In genomic region chr6:75633045-75633444, GRCh38 we compare ENCODE assay signal across 25 cellular contexts. TPM values are rescaled to one million over a fixed set of nuclear protein-coding genes. Genes with fewer than 3 reads are reported as not detected.
DNase-seq lines count a peak whose midpoint lies in the region; ATAC-seq, FAIRE-seq and TF ChIP-seq lines count a peak whose summit lies in the region.
"Had no signal": no experiment of that assay in that cellular context is flagged by ENCODE, and none has a peak within 500 bp of the region (broad histone marks: within the 10 kb centered on the region; RNA-seq: fewer than 3 reads in every experiment).

No MANE protein-coding gene starts in this region.

- no peaks in the 10 kb centered on the region for H3K9me3 Mint-ChIP-seq in CD8-positive, alpha-beta memory T cell
- H3K9me3 Mint-ChIP-seq in astrocyte (ENCODE audit: unreplicated experiment) = no peaks in the 10 kb centered on the region
- H3K9me3 Mint-ChIP-seq in activated T-helper 1 cell treated with anti-CD3 and anti-CD28 coated beads, Interleukin-12 subunit alpha, Interleukin-12 subunit beta, Interleukin-2, Interleukin-4 antibody, amounts not matched to agents 30 ng/mL and 10 ng/mL and 1 ng/mL, durations not matched to agents 14 hours and 24 hours and 36 hours = no peaks in the 10 kb centered on the region

- H2AFZ ChIP-seq in astrocyte (ENCODE audit: low read depth, low read length) = no peak overlapping the region

- H4K20me1 ChIP-seq in astrocyte (ENCODE audit: insufficient read depth, low read length) = peaks cover 27% of the 10 kb centered on the region

- H3K4me2 ChIP-seq in astrocyte (ENCODE audit: low read length) = no peak overlapping the region

- H3K27ac Mint-ChIP-seq in CD8-positive, alpha-beta memory T cell = no peak overlapping the region
- H3K27ac Mint-ChIP-seq in astrocyte (ENCODE audit: unreplicated experiment) = no peak overlapping the region
- no peak overlapping the region for H3K27ac Mint-ChIP-seq in activated T-helper 1 cell treated with anti-CD3 and anti-CD28 coated beads, Interleukin-12 subunit alpha, Interleukin-12 subunit beta, Interleukin-2, Interleukin-4 antibody, amounts not matched to agents 30 ng/mL and 10 ng/mL and 1 ng/mL, durations not matched to agents 14 hours and 24 hours and 36 hours
- H3K27ac Mint-ChIP-seq: B cell had no signal

- H3K4me3 Mint-ChIP-seq in CD8-positive, alpha-beta memory T cell = no peak overlapping the region
- H3K4me3 Mint-ChIP-seq in astrocyte (ENCODE audit: unreplicated experiment) = no peak overlapping the region
- H3K4me3 Mint-ChIP-seq in activated T-helper 1 cell treated with anti-CD3 and anti-CD28 coated beads, Interleukin-12 subunit alpha, Interleukin-12 subunit beta, Interleukin-2, Interleukin-4 antibody, amounts not matched to agents 30 ng/mL and 10 ng/mL and 1 ng/mL, durations not matched to agents 14 hours and 24 hours and 36 hours = no peak overlapping the region
- H3K4me3 Mint-ChIP-seq: B cell had no signal

- H3K36me3 ChIP-seq in CD8-positive, alpha-beta memory T cell (ENCODE audit: insufficient read depth, low read length) = peaks cover 4% of the 10 kb centered on the region
- peaks cover 29% of the 10 kb centered on the region for H3K36me3 ChIP-seq in astrocyte (ENCODE audit: insufficient read depth, low read length)

- no peak for TF ChIP-seq POLR2A in erythroblast (IDR thresholded peaks at IDR 0.05; ENCODE audit: low read length)

- peaks cover 0 to 74% (median 12%) of the 10 kb centered on the region in 3 donors for H3K36me3 Mint-ChIP-seq in CD8-positive, alpha-beta memory T cell
- peaks cover 4% of the 10 kb centered on the region for H3K36me3 Mint-ChIP-seq in astrocyte (ENCODE audit: low read depth, unreplicated experiment)
- peaks cover 26% of the 10 kb centered on the region for H3K36me3 Mint-ChIP-seq in activated T-helper 1 cell treated with anti-CD3 and anti-CD28 coated beads, Interleukin-12 subunit alpha, Interleukin-12 subunit beta, Interleukin-2, Interleukin-4 antibody, amounts not matched to agents 30 ng/mL and 10 ng/mL and 1 ng/mL, durations not matched to agents 14 hours and 24 hours and 36 hours (ENCODE audit: low read depth)

- peaks cover 75% of the 10 kb centered on the region for H3K79me2 ChIP-seq in astrocyte (ENCODE audit: insufficient read depth, low read length)

- H3K27me3 Mint-ChIP-seq in CD8-positive, alpha-beta memory T cell = no peaks in the 10 kb centered on the region
- H3K27me3 Mint-ChIP-seq in astrocyte (ENCODE audit: low read depth, unreplicated experiment) = no peaks in the 10 kb centered on the region
- H3K27me3 Mint-ChIP-seq in activated T-helper 1 cell treated with anti-CD3 and anti-CD28 coated beads, Interleukin-12 subunit alpha, Interleukin-12 subunit beta, Interleukin-2, Interleukin-4 antibody, amounts not matched to agents 30 ng/mL and 10 ng/mL and 1 ng/mL, durations not matched to agents 14 hours and 24 hours and 36 hours (ENCODE audit: insufficient read depth) = no peaks in the 10 kb centered on the region
- H3K27me3 Mint-ChIP-seq: B cell had no signal

- no peaks in the 10 kb centered on the region for H3K4me1 ChIP-seq in CD8-positive, alpha-beta memory T cell (ENCODE audit: insufficient read depth, low read length)
- H3K4me1 ChIP-seq in astrocyte (ENCODE audit: insufficient read depth, low read length) = no peaks in the 10 kb centered on the region

- peaks cover 12 to 53% (median 42%) of the 10 kb centered on the region in 3 donors for H3K4me1 Mint-ChIP-seq in CD8-positive, alpha-beta memory T cell
- peaks cover 13% of the 10 kb centered on the region for H3K4me1 Mint-ChIP-seq in astrocyte (ENCODE audit: low read depth, unreplicated experiment)
- H3K4me1 Mint-ChIP-seq in activated T-helper 1 cell treated with anti-CD3 and anti-CD28 coated beads, Interleukin-12 subunit alpha, Interleukin-12 subunit beta, Interleukin-2, Interleukin-4 antibody, amounts not matched to agents 30 ng/mL and 10 ng/mL and 1 ng/mL, durations not matched to agents 14 hours and 24 hours and 36 hours (ENCODE audit: low read depth) = peaks cover 5% of the 10 kb centered on the region
- H3K4me1 Mint-ChIP-seq: B cell had no signal

- POLR2A ChIA-PET in CD8-positive, alpha-beta memory T cell (lab: Charles Lee) = no interaction called here

- no peak for TF ChIP-seq CTCF in astrocyte (IDR thresholded peaks at IDR 0.05; ENCODE audit: insufficient read depth, low read depth, low read length)

- intact Hi-C loops in activated T-helper 1 cell treated with anti-CD3 and anti-CD28 coated beads, Interleukin-12 subunit alpha, Interleukin-12 subunit beta, Interleukin-2, Interleukin-4 antibody, amounts not matched to agents 30 ng/mL and 10 ng/mL and 1 ng/mL, durations not matched to agents 14 hours and 24 hours and 36 hours (cut with micrococcal nuclease) = no loop called here

- no peak for ATAC-seq in GM19397 (IDR thresholded peaks at IDR 0.05; ENCODE audit: unreplicated experiment)
- ATAC-seq: Panc1, SK-N-SH treated with all-trans-retinoic acid at 6 μM for 48 hours had no signal

- no peaks in the 10 kb centered on the region for H3K27me3 ChIP-seq in CD8-positive, alpha-beta memory T cell (ENCODE audit: insufficient read depth, low read length, poor library complexity, severe bottlenecking)
- no peaks in the 10 kb centered on the region for H3K27me3 ChIP-seq in astrocyte (ENCODE audit: insufficient read depth, low read length)

- CTCF ChIA-PET in CD8-positive, alpha-beta memory T cell (lab: Charles Lee) = no interaction called here

- peak overlapping the region; percentile 8 for H3K27ac ChIP-seq in CD8-positive, alpha-beta memory T cell (ENCODE audit: low read depth, low read length)
- H3K27ac ChIP-seq in astrocyte (ENCODE audit: low read depth, low read length) = no peak overlapping the region
- H3K27ac ChIP-seq: C4-2B, RWPE1 had no signal

- no peak overlapping the region for H3K4me3 ChIP-seq in CD8-positive, alpha-beta memory T cell (ENCODE audit: low read length)
- no peak overlapping the region for H3K4me3 ChIP-seq in astrocyte (ENCODE audit: insufficient read depth, low read depth, low read length)

- H3K9ac ChIP-seq in astrocyte (ENCODE audit: low read length) = no peak overlapping the region

- FAIRE-seq in astrocyte (lab: Jason Lieb, UNC) (peak; percentile 59), GM19239 (lab: Jason Lieb, UNC) (no peak)

- H3K9me3 ChIP-seq in CD8-positive, alpha-beta memory T cell (ENCODE audit: low read length) = no peaks in the 10 kb centered on the region
- no peaks in the 10 kb centered on the region for H3K9me3 ChIP-seq in astrocyte (ENCODE audit: insufficient read depth, low read depth, low read length)

- DNase-seq in CD8-positive, alpha-beta memory T cell = no peak
- DNase-seq in OCI-M1 (lab: John Stamatoyannopoulos, UW) (peak; percentile 77), astrocyte (ENCODE audit: low read depth) (no peak), erythroblast (lab: John Stamatoyannopoulos, UW) (peak; percentile 58 to 64), GM19239 (ENCODE audit: insufficient read length, low spot score) (no peak), hippocampal formation (lab: John Stamatoyannopoulos, UW) (no peak)
- no peak for DNase-seq in activated T-helper 1 cell treated with anti-CD3 and anti-CD28 coated beads, Interleukin-12 subunit alpha, Interleukin-12 subunit beta, Interleukin-2, Interleukin-4 antibody, amounts not matched to agents 30 ng/mL and 10 ng/mL and 1 ng/mL, durations not matched to agents 14 hours and 24 hours and 36 hours (ENCODE audit: low spot score)
- DNase-seq: Calu3, DND-41, H7, Kasumi-1, NCI-H1048, NCI-H1417, NCI-H1694 treated with DMSO at 0.1 percent for 48 hours, NCI-H2081, NCI-H2171, NCI-H226, NCI-H510A, NCI-H69 had no signal

RNA-seq across cellular contexts. Expression of gene SENP6, which starts 31.4 kb away (rescaled TPM):
- 10 to 100 TPM; 74.6 to 77.5 TPM for total RNA-seq in CD8-positive, alpha-beta memory T cell
- 76.1 TPM for polyA plus RNA-seq in CD8-positive, alpha-beta memory T cell
- 100 and 101 TPM in 2 replicates for total RNA-seq in astrocyte
- total RNA-seq in activated T-helper 1 cell treated with anti-CD3 and anti-CD28 coated beads, Interleukin-12 subunit alpha, Interleukin-12 subunit beta, Interleukin-2, Interleukin-4 antibody, amounts not matched to agents 30 ng/mL and 10 ng/mL and 1 ng/mL, durations not matched to agents 14 hours and 24 hours and 36 hours = 81.2 and 81.7 TPM in 2 replicates

Comparison
In these comparisons a context has a peak if more than half of its experiments do, and no peak if none do; other contexts are left out.
1. DNase-seq: peak in OCI-M1 (single experiment) and erythroblast (2 of 2); none in CD8-positive, alpha-beta memory T cell (0 of 5), astrocyte (single experiment), GM19239 (single experiment), activated T-helper 1 cell treated with anti-CD3 and anti-CD28 coated beads, Interleukin-12 subunit alpha, Interleukin-12 subunit beta, Interleukin-2, Interleukin-4 antibody, amounts not matched to agents 30 ng/mL and 10 ng/mL and 1 ng/mL, durations not matched to agents 14 hours and 24 hours and 36 hours (single experiment) and hippocampal formation (0 of 2).